ENCODE assay signal across 1 cellular context in genomic region chrX:48937065-48937907, GRCh38.
TF ChIP-seq lines count a peak whose summit lies in the region.

No MANE protein-coding gene starts in this region.

TF ChIP-seq in K562, 482 proteins besides CTCF, POLR2A, EP300 and RAD21 (continues in another document):
- TF ChIP-seq PHB2 (IDR thresholded peaks at IDR 0.05; ENCODE audit: low read depth): no peak
- no peak for TF ChIP-seq RERE (CRISPR knock-in tag; IDR thresholded peaks at IDR 0.05; ENCODE audit: borderline replicate concordance)
- no peak for TF ChIP-seq TEAD2 (tag; IDR thresholded peaks at IDR 0.05)
- no peak for TF ChIP-seq KLF10 (CRISPR knock-in tag; IDR thresholded peaks at IDR 0.05)
- TF ChIP-seq KAT8 (IDR thresholded peaks at IDR 0.05; ENCODE audit: low read depth): no peak
- TF ChIP-seq ZNF561 (CRISPR knock-in tag; conservative IDR thresholded peaks at IDR 0.05): no peak
- no peak for TF ChIP-seq CHD7 (IDR thresholded peaks at IDR 0.05; ENCODE audit: low read depth, low read length)
- TF ChIP-seq ZNF3 (CRISPR knock-in tag; IDR thresholded peaks at IDR 0.05): no peak
- TF ChIP-seq GABPA (tag; conservative IDR thresholded peaks at IDR 0.05; ENCODE audit: low read depth): peak; percentile 43
- TF ChIP-seq NR2C2 (CRISPR knock-in tag; IDR thresholded peaks at IDR 0.05): peak; percentile 39; the same call in 1 of the 2 replicates
- peak; percentile 87 for TF ChIP-seq NR2C2 (tag; IDR thresholded peaks at IDR 0.05)
- no peak for TF ChIP-seq TRIM28 (IDR thresholded peaks at IDR 0.05)
- no peak for TF ChIP-seq CHD1 (IDR thresholded peaks at IDR 0.05; ENCODE audit: low read length)
- no peak for TF ChIP-seq PTBP1 (IDR thresholded peaks at IDR 0.05; ENCODE audit: low read depth, low read length)
- TF ChIP-seq CGGBP1 (CRISPR knock-in tag; IDR thresholded peaks at IDR 0.05): no peak
- no peak for TF ChIP-seq ZNF316 (IDR thresholded peaks at IDR 0.05)
- no peak for TF ChIP-seq TAF15 (IDR thresholded peaks at IDR 0.05; ENCODE audit: low read depth, low read length)
- no peak for TF ChIP-seq SFPQ (IDR thresholded peaks at IDR 0.05; ENCODE audit: low read depth, low read length)
- no peak for TF ChIP-seq KAT2B (IDR thresholded peaks at IDR 0.05; ENCODE audit: low read depth, low read length)
- TF ChIP-seq FOSL1 (tag; conservative IDR thresholded peaks at IDR 0.05): peak; percentile 25; the same call in 1 of the 2 replicates
- no peak for TF ChIP-seq MYBL2 (IDR thresholded peaks at IDR 0.05; ENCODE audit: low read depth)
- no peak for TF ChIP-seq MYBL2 (CRISPR knock-in tag; IDR thresholded peaks at IDR 0.05; ENCODE audit: borderline replicate concordance)
- TF ChIP-seq GTF3C2 (IDR thresholded peaks at IDR 0.05; ENCODE audit: borderline replicate concordance, extremely low read depth, insufficient read length): no peak
- peak; percentile 91 for TF ChIP-seq ZBTB7A (IDR thresholded peaks at IDR 0.05; ENCODE audit: borderline replicate concordance, control insufficient read depth, low read depth, low read length)
- TF ChIP-seq PHF21A (IDR thresholded peaks at IDR 0.05; ENCODE audit: borderline replicate concordance, low read depth): no peak
- no peak for TF ChIP-seq ZNF444 (CRISPR knock-in tag; IDR thresholded peaks at IDR 0.05)
- no peak for TF ChIP-seq HOXB6 (CRISPR knock-in tag; IDR thresholded peaks at IDR 0.05; ENCODE audit: borderline replicate concordance)
- no peak for TF ChIP-seq ZNF212 (CRISPR knock-in tag; IDR thresholded peaks at IDR 0.05)
- TF ChIP-seq VEZF1 (CRISPR knock-in tag; IDR thresholded peaks at IDR 0.05): peak; percentile 98
- TF ChIP-seq POLR3A (IDR thresholded peaks at IDR 0.05; ENCODE audit: borderline replicate concordance, extremely low read depth, insufficient read depth, insufficient read length): no peak
- peak; percentile 80 for TF ChIP-seq NCOR1 (IDR thresholded peaks at IDR 0.05)
- peak; percentile 18; the same call in 1 of the 2 replicates for TF ChIP-seq TAL1 (IDR thresholded peaks at IDR 0.05)
- no peak for TF ChIP-seq ERF (CRISPR knock-in tag; IDR thresholded peaks at IDR 0.05)
- no peak for TF ChIP-seq NR4A1 (CRISPR knock-in tag; IDR thresholded peaks at IDR 0.05)
- peak; percentile 74 for TF ChIP-seq NR4A1 (tag; IDR thresholded peaks at IDR 0.05)
- TF ChIP-seq ZC3H4 (CRISPR knock-in tag; IDR thresholded peaks at IDR 0.05; ENCODE audit: borderline replicate concordance): no peak
- TF ChIP-seq SIN3B (IDR thresholded peaks at IDR 0.05; ENCODE audit: low read depth): no peak
